Comparison of ENCODE assay signal across 31 cellular contexts in the genomic region with DNA sequence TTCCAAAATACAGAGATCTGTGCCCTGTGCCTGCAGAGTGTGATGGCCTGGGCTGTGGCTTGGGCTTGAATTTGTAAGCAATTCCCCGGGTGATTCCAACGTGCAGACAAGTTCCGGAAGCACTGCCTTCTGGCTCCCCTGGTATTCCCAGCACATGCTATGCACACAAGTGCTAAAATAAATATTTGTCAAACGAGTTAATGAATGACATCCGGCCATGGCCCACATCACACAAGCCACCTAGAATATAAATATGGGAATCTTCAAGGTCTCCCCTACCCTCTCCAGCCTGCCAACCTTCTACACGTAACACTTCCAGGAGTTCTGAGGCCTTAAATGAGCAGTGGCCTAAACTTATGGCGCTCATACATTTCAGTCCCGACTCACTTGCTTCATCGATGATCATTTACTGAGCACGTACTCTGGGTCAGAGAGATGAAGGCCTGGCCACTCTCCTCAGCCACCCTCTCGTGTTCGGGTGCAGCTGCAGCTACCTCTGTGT. TPM values are rescaled to one million over a fixed set of nuclear protein-coding genes. Genes with fewer than 3 reads are reported as not detected.
DNase-seq lines count a peak whose midpoint lies in the region; ATAC-seq and TF ChIP-seq lines count a peak whose summit lies in the region.
"Had no signal": no experiment of that assay in that cellular context is flagged by ENCODE, and none has a peak within 500 bp of the region (broad histone marks: within the 10 kb centered on the region; RNA-seq: fewer than 3 reads in every experiment).

No MANE protein-coding gene starts in this region.

- 71 to 80% methylated on average over 1 to 12 of the region's 12 CpGs for WGBS in transverse colon (ENCODE audit: low coverage in 1 of 2), 2 donors

- no peak for TF ChIP-seq POLR2A in transverse colon (IDR thresholded peaks at IDR 0.05)

- H3K27me3 Mint-ChIP-seq in endothelial cell (ENCODE audit: unreplicated experiment) = no peaks in the 10 kb centered on the region
- H3K27me3 Mint-ChIP-seq: naive B cell had no signal

- H3K4me3 Mint-ChIP-seq in endothelial cell (ENCODE audit: unreplicated experiment) = peak overlapping the region; percentile 50
- H3K4me3 Mint-ChIP-seq: CD14-positive monocyte; naive B cell; T-helper 1 cell treated with Interleukin-12 subunit alpha and Interleukin-12 subunit beta and Interleukin-4 antibody, amounts not matched to agents 30 μg/mL and 1 μg/mL, for 36 hours had no signal

- no peak overlapping the region for H3K4me3 ChIP-seq in transverse colon
- H3K4me3 ChIP-seq: breast epithelium, gastroesophageal sphincter, K562, PC-9, upper lobe of left lung had no signal

- H3K9me3 ChIP-seq in transverse colon = no peaks in the 10 kb centered on the region
- H3K9me3 ChIP-seq: breast epithelium, gastroesophageal sphincter, upper lobe of left lung had no signal

- ATAC-seq in HG03095 (IDR thresholded peaks at IDR 0.05; ENCODE audit: unreplicated experiment) = no peak
- ATAC-seq: activated naive CD4-positive, alpha-beta T cell treated with anti-CD3 and anti-CD28 coated beads, Interleukin-2, amount 50 U/mL, for 72 hours; gastroesophageal sphincter; K562; left cardiac atrium; Right ventricle myocardium inferior; SK-N-SH treated with all-trans-retinoic acid at 6 μM for 48 hours had no signal

- TF ChIP-seq CTCF in endothelial cell (IDR thresholded peaks at IDR 0.05; ENCODE audit: unreplicated experiment) (no peak), transverse colon (IDR thresholded peaks at IDR 0.05) (no peak)

- no peaks in the 10 kb centered on the region for H3K27me3 ChIP-seq in transverse colon
- H3K27me3 ChIP-seq: breast epithelium, gastroesophageal sphincter, upper lobe of left lung had no signal

- peaks cover 0 to 28% (median 9%) of the 10 kb centered on the region in 4 donors for H3K36me3 ChIP-seq in transverse colon
- H3K36me3 ChIP-seq: breast epithelium had no signal

- TF ChIP-seq EP300 in transverse colon (IDR thresholded peaks at IDR 0.05; ENCODE audit: low read depth) = no peak

- DNase-seq in NCI-H748 (lab: John Stamatoyannopoulos, UW; ENCODE audit: unreplicated experiment) (peak; percentile 8), NCI-H748 treated with DMSO at 0.1 percent for 48 hours (lab: John Stamatoyannopoulos, UW) (no peak), endothelial cell (ENCODE audit: low spot score) (no peak), mucosa of gallbladder (ENCODE audit: low spot score) (peak; percentile 51), transverse colon (peak; percentile 12), DMS 273 treated with DMSO at 0.1 percent for 48 hours (lab: John Stamatoyannopoulos, UW) (no peak), NCI-H2196 treated with DMSO at 0.1 percent for 48 hours (lab: John Stamatoyannopoulos, UW; ENCODE audit: unreplicated experiment) (no peak)
- DNase-seq: activated CD4-positive, alpha-beta T cell treated with anti-CD3 and anti-CD28 coated beads, Interleukin-2, amount 50 U/mL, for 4 hours; activated CD4-positive, CD25-positive, alpha-beta regulatory T cell; activated CD8-positive, alpha-beta memory T cell treated with anti-CD3 and anti-CD28 coated beads, Interleukin-2, amount 50 U/mL, for 48 hours; EL; left cardiac atrium; naive B cell; NCI-H1092 treated with DMSO at 0.1 percent for 48 hours; NCI-H1694 treated with DMSO at 0.1 percent for 48 hours; NCI-H2171 treated with DMSO at 0.1 percent for 48 hours; NCI-H524 treated with DMSO at 0.1 percent for 48 hours; nucleus accumbens; PC-9; stimulated activated CD4-positive, alpha-beta T cell treated with anti-CD3 and anti-CD28 coated beads, Interleukin-4, amount 100 ng/mL, for 24 hours; upper lobe of left lung had no signal

- in situ Hi-C loops in transverse colon (cut with MboI; ENCODE audit: low pct_ligation_motif_present in 1 of 4, low pct_unique_long_range_greater_than_20kb in 1 of 4, low sequenced_read_pairs in 3 of 4) = no loop called here

- peaks cover 35% of the 10 kb centered on the region for H3K36me3 Mint-ChIP-seq in endothelial cell (ENCODE audit: low read depth, unreplicated experiment)

- no peaks in the 10 kb centered on the region for H3K9me3 Mint-ChIP-seq in endothelial cell (ENCODE audit: unreplicated experiment)
- H3K9me3 Mint-ChIP-seq: activated naive CD4-positive, alpha-beta T cell treated with anti-CD3 and anti-CD28 coated beads, Interleukin-2, amount 50 U/mL, for 72 hours; activated T-helper 2 cell treated with anti-CD3 and anti-CD28 coated beads, Interferon-gamma antibody, Interleukin-2, Interleukin-4, amounts not matched to agents 10 μg/mL and 5 μg/mL and 100 μg/mL, durations not matched to agents 14 hours and 24 hours and 36 hours; naive B cell; T-helper 1 cell treated with Interleukin-12 subunit alpha and Interleukin-12 subunit beta and Interleukin-4 antibody, amounts not matched to agents 30 μg/mL and 1 μg/mL, for 36 hours had no signal

- intact Hi-C loops in transverse colon (cut with DNase I; ENCODE audit: low total_unique reads) = no loop called here

- H3K4me1 Mint-ChIP-seq in endothelial cell (ENCODE audit: unreplicated experiment) = peaks cover 7% of the 10 kb centered on the region
- H3K4me1 Mint-ChIP-seq: CD14-positive monocyte had no signal

- no peak overlapping the region for H3K27ac ChIP-seq in transverse colon
- H3K27ac ChIP-seq: breast epithelium, gastroesophageal sphincter, PC-9, upper lobe of left lung had no signal

- no peak overlapping the region for H3K27ac Mint-ChIP-seq in endothelial cell (ENCODE audit: unreplicated experiment)
- H3K27ac Mint-ChIP-seq: activated T-helper 2 cell treated with anti-CD3 and anti-CD28 coated beads, Interferon-gamma antibody, Interleukin-2, Interleukin-4, amounts not matched to agents 10 μg/mL and 5 μg/mL and 100 μg/mL, durations not matched to agents 14 hours and 24 hours and 36 hours; naive B cell; T-helper 1 cell treated with Interleukin-12 subunit alpha and Interleukin-12 subunit beta and Interleukin-4 antibody, amounts not matched to agents 30 μg/mL and 1 μg/mL, for 36 hours had no signal

- H3K4me1 ChIP-seq in transverse colon = peaks cover 0 to 3% (median 0%) of the 10 kb centered on the region in 4 donors
- H3K4me1 ChIP-seq: breast epithelium, gastroesophageal sphincter had no signal

RNA-seq across cellular contexts. Expression of a gene that starts 21.3 kb away (rescaled TPM):
- total RNA-seq in endothelial cell (ENCODE audit: unreplicated experiment) (115 TPM), mucosa of gallbladder (141 TPM), transverse colon (10 to 100 TPM in 3 of 4 donors, 1 to 10 TPM in 1; 3.4 to 35.9 (median 24.9) TPM)

Comparison
In these comparisons a context has a peak if more than half of its experiments do, and no peak if none do; other contexts are left out.
1. DNase-seq: peak in NCI-H748 (single experiment), mucosa of gallbladder (single experiment) and transverse colon (single experiment); none in NCI-H748 treated with DMSO at 0.1 percent for 48 hours (single experiment), endothelial cell (single experiment), DMS 273 treated with DMSO at 0.1 percent for 48 hours (single experiment) and NCI-H2196 treated with DMSO at 0.1 percent for 48 hours (single experiment).